In the genomic region with DNA sequence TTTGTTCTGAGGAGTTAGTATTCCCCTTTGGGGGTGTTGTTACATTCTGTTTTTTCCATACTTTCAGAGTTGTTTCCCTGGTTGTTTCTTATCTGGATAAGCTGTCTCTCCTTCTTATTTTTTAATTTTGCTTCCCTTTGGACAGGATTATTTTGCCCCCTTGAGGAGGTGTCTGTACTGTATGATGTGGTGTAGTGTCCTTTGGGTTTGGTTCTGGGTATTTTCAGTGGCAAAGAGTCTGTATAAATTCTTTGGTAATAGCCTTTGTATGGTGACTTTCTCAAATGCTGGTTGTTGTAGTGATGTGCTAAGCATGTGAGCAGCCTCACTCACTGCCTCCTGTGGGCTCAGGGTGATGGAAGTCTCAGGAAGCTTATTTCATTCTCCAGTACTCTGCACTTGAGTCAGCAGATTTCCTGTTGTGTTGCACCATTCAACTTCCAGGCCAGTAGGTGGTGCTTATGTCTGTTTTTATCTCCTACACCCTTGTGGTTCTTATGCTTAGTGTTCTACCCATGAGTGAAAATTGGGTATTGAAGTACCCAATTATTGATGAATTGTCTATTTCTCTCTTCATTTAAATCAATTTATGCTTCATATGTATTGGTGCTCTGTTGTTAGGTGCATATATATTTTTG, we compare ENCODE assay signal across 9 cellular contexts.
DNase-seq lines count a peak whose midpoint lies in the region; ATAC-seq and TF ChIP-seq lines count a peak whose summit lies in the region.
"Had no signal": no experiment of that assay in that cellular context is flagged by ENCODE, and none has a peak within 500 bp of the region (broad histone marks: within the 10 kb centered on the region; RNA-seq: fewer than 3 reads in every experiment).

No MANE protein-coding gene starts in this region.

- no peaks in the 10 kb centered on the region for H3K36me3 Mint-ChIP-seq in activated T-helper 1 cell treated with anti-CD3 and anti-CD28 coated beads, Interleukin-12 subunit alpha, Interleukin-12 subunit beta, Interleukin-2, Interleukin-4 antibody, amounts not matched to agents 30 ng/mL and 10 ng/mL and 1 ng/mL, durations not matched to agents 14 hours and 24 hours and 36 hours (ENCODE audit: low read depth)
- H3K36me3 Mint-ChIP-seq: brain had no signal

- TF ChIP-seq RAD21 in liver (IDR thresholded peaks at IDR 0.05) = peak; percentile 91 to 95

- H3K4me3 Mint-ChIP-seq in activated T-helper 1 cell treated with anti-CD3 and anti-CD28 coated beads, Interleukin-12 subunit alpha, Interleukin-12 subunit beta, Interleukin-2, Interleukin-4 antibody, amounts not matched to agents 30 ng/mL and 10 ng/mL and 1 ng/mL, durations not matched to agents 14 hours and 24 hours and 36 hours = no peak overlapping the region
- H3K4me3 Mint-ChIP-seq: brain had no signal

- DNase-seq in SIG-M5 treated with dmso at 0.1 percent for 504 hours (lab: John Stamatoyannopoulos, UW; ENCODE audit: unreplicated experiment) (peak; percentile 74), SIG-M5 (lab: John Stamatoyannopoulos, UW) (no peak), KBM-7 (peak; percentile 39)
- peak; percentile 28 for DNase-seq in activated T-helper 1 cell treated with anti-CD3 and anti-CD28 coated beads, Interleukin-12 subunit alpha, Interleukin-12 subunit beta, Interleukin-2, Interleukin-4 antibody, amounts not matched to agents 30 ng/mL and 10 ng/mL and 1 ng/mL, durations not matched to agents 14 hours and 24 hours and 36 hours (ENCODE audit: low spot score)
- no peak for DNase-seq in effector memory CD4-positive, alpha-beta T cell
- DNase-seq in activated T-cell treated with anti-CD3 and anti-CD28 coated beads, Interleukin-2, amount 50 U/mL, for 48 hours = no peak

- H3K27me3 Mint-ChIP-seq in activated T-helper 1 cell treated with anti-CD3 and anti-CD28 coated beads, Interleukin-12 subunit alpha, Interleukin-12 subunit beta, Interleukin-2, Interleukin-4 antibody, amounts not matched to agents 30 ng/mL and 10 ng/mL and 1 ng/mL, durations not matched to agents 14 hours and 24 hours and 36 hours (ENCODE audit: insufficient read depth) = peaks cover 9% of the 10 kb centered on the region

- no peak overlapping the region for H3K4me3 ChIP-seq in liver (ENCODE audit: low read depth in 1 of 3, low read length in 3 of 3)
- H3K4me3 ChIP-seq in effector memory CD4-positive, alpha-beta T cell (ENCODE audit: insufficient read depth, low read depth, low read length, poor library complexity, severe bottlenecking) = no peak overlapping the region

- H3K4me1 ChIP-seq in liver (ENCODE audit: control insufficient read depth in 4 of 4, insufficient read depth in 4 of 4, low read length in 3 of 4) = peaks cover 0 to 7% (median 0%) of the 10 kb centered on the region in 4 donors
- no peaks in the 10 kb centered on the region for H3K4me1 ChIP-seq in effector memory CD4-positive, alpha-beta T cell (ENCODE audit: control insufficient read depth, insufficient read depth, low read length, poor library complexity, severe bottlenecking)

- TF ChIP-seq CTCF in liver (IDR thresholded peaks at IDR 0.05; ENCODE audit: low read depth, low read length, missing input control) = peak; percentile 71

- intact Hi-C loops in activated T-helper 1 cell treated with anti-CD3 and anti-CD28 coated beads, Interleukin-12 subunit alpha, Interleukin-12 subunit beta, Interleukin-2, Interleukin-4 antibody, amounts not matched to agents 30 ng/mL and 10 ng/mL and 1 ng/mL, durations not matched to agents 14 hours and 24 hours and 36 hours (cut with micrococcal nuclease) = loop anchor here (1.0 to 5.0 kb wide), 10 partner anchors 104 to 578 kb away; a partner anchor contains a TSS

- H3K36me3 ChIP-seq in liver (ENCODE audit: control insufficient read depth in 4 of 4, insufficient read depth in 3 of 4, low read depth in 1 of 4, low read length in 3 of 4) = no peaks in the 10 kb centered on the region
- no peaks in the 10 kb centered on the region for H3K36me3 ChIP-seq in effector memory CD4-positive, alpha-beta T cell (ENCODE audit: control insufficient read depth, insufficient read depth, low read length)

- no peaks in the 10 kb centered on the region for H3K9me3 Mint-ChIP-seq in activated T-helper 1 cell treated with anti-CD3 and anti-CD28 coated beads, Interleukin-12 subunit alpha, Interleukin-12 subunit beta, Interleukin-2, Interleukin-4 antibody, amounts not matched to agents 30 ng/mL and 10 ng/mL and 1 ng/mL, durations not matched to agents 14 hours and 24 hours and 36 hours

- H3K9ac ChIP-seq in liver (ENCODE audit: low read depth in 1 of 2, low read length in 2 of 2) = no peak overlapping the region

- peaks cover 21% of the 10 kb centered on the region for H3K4me1 Mint-ChIP-seq in activated T-helper 1 cell treated with anti-CD3 and anti-CD28 coated beads, Interleukin-12 subunit alpha, Interleukin-12 subunit beta, Interleukin-2, Interleukin-4 antibody, amounts not matched to agents 30 ng/mL and 10 ng/mL and 1 ng/mL, durations not matched to agents 14 hours and 24 hours and 36 hours (ENCODE audit: low read depth)
- H3K4me1 Mint-ChIP-seq: brain had no signal

- ATAC-seq in GM21515 (IDR thresholded peaks at IDR 0.05; ENCODE audit: unreplicated experiment) = peak; percentile 86

- no peak overlapping the region for H3K27ac ChIP-seq in liver (ENCODE audit: low read depth in 1 of 2, low read length in 2 of 2)
- H3K27ac ChIP-seq in effector memory CD4-positive, alpha-beta T cell (ENCODE audit: insufficient read depth, low read length, poor library complexity, severe bottlenecking) = no peak overlapping the region

- H3K27me3 ChIP-seq in liver (ENCODE audit: control insufficient read depth in 4 of 4, insufficient read depth in 4 of 4, low read length in 3 of 4) = no peaks in the 10 kb centered on the region
- H3K27me3 ChIP-seq in effector memory CD4-positive, alpha-beta T cell (replicated peaks; ENCODE audit: control insufficient read depth, insufficient read depth, low read length, poor library complexity, severe bottlenecking) = no peaks in the 10 kb centered on the region

- H3K9me3 ChIP-seq in liver (ENCODE audit: control insufficient read depth in 4 of 4, low read length in 3 of 4) = no peaks in the 10 kb centered on the region
- no peaks in the 10 kb centered on the region for H3K9me3 ChIP-seq in effector memory CD4-positive, alpha-beta T cell (ENCODE audit: control insufficient read depth, low read length)

- in situ Hi-C loops in KBM-7 (cut with MboI; ENCODE audit: low pct_unique_long_range_greater_than_20kb, low sequenced_read_pairs) = no loop called here

- no peak overlapping the region for H3K27ac Mint-ChIP-seq in activated T-helper 1 cell treated with anti-CD3 and anti-CD28 coated beads, Interleukin-12 subunit alpha, Interleukin-12 subunit beta, Interleukin-2, Interleukin-4 antibody, amounts not matched to agents 30 ng/mL and 10 ng/mL and 1 ng/mL, durations not matched to agents 14 hours and 24 hours and 36 hours
- H3K27ac Mint-ChIP-seq: brain had no signal

TF ChIP-seq in liver, 16 proteins besides CTCF, POLR2A, EP300 and RAD21:
- no peak for TF ChIP-seq HNF4G (IDR thresholded peaks at IDR 0.05)
- peak in 1 of 2 donors; percentile 26 for TF ChIP-seq HNF4A (conservative IDR thresholded peaks at IDR 0.05)
TF ChIP-seq in liver: peak in this region for 1.

Comparison
In these comparisons a context has a peak if more than half of its experiments do, and no peak if none do; other contexts are left out.
1. DNase-seq: peak in SIG-M5 treated with dmso at 0.1 percent for 504 hours (single experiment), KBM-7 (single experiment) and activated T-helper 1 cell treated with anti-CD3 and anti-CD28 coated beads, Interleukin-12 subunit alpha, Interleukin-12 subunit beta, Interleukin-2, Interleukin-4 antibody, amounts not matched to agents 30 ng/mL and 10 ng/mL and 1 ng/mL, durations not matched to agents 14 hours and 24 hours and 36 hours (single experiment); none in SIG-M5 (single experiment), effector memory CD4-positive, alpha-beta T cell (0 of 3) and activated T-cell treated with anti-CD3 and anti-CD28 coated beads, Interleukin-2, amount 50 U/mL, for 48 hours (0 of 2).